Comparison of ENCODE assay signal across 1 cellular context in genomic region chr11:134997652-134998320, GRCh38.
TF ChIP-seq lines count a peak whose summit lies in the region.

No MANE protein-coding gene starts in this region.

TF ChIP-seq in GM23338, 12 proteins besides CTCF, POLR2A, EP300 and RAD21 (continued from another document):
- TF ChIP-seq, protein P1, sequence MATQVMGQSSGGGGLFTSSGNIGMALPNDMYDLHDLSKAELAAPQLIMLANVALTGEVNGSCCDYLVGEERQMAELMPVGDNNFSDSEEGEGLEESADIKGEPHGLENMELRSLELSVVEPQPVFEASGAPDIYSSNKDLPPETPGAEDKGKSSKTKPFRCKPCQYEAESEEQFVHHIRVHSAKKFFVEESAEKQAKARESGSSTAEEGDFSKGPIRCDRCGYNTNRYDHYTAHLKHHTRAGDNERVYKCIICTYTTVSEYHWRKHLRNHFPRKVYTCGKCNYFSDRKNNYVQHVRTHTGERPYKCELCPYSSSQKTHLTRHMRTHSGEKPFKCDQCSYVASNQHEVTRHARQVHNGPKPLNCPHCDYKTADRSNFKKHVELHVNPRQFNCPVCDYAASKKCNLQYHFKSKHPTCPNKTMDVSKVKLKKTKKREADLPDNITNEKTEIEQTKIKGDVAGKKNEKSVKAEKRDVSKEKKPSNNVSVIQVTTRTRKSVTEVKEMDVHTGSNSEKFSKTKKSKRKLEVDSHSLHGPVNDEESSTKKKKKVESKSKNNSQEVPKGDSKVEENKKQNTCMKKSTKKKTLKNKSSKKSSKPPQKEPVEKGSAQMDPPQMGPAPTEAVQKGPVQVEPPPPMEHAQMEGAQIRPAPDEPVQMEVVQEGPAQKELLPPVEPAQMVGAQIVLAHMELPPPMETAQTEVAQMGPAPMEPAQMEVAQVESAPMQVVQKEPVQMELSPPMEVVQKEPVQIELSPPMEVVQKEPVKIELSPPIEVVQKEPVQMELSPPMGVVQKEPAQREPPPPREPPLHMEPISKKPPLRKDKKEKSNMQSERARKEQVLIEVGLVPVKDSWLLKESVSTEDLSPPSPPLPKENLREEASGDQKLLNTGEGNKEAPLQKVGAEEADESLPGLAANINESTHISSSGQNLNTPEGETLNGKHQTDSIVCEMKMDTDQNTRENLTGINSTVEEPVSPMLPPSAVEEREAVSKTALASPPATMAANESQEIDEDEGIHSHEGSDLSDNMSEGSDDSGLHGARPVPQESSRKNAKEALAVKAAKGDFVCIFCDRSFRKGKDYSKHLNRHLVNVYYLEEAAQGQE (IDR thresholded peaks at IDR 0.05; ENCODE audit: unreplicated experiment): no peak
- TF ChIP-seq NANOG (IDR thresholded peaks at IDR 0.05; ENCODE audit: borderline replicate concordance) (no peak), STAT1 (IDR thresholded peaks at IDR 0.05; ENCODE audit: unreplicated experiment) (no peak), ZNF462 (CRISPR knock-in tag; IDR thresholded peaks at IDR 0.05) (no peak), CREB1 (CRISPR knock-in tag; IDR thresholded peaks at IDR 0.05; ENCODE audit: low read depth) (no peak), JUNB (IDR thresholded peaks at IDR 0.05; ENCODE audit: unreplicated experiment) (no peak)
